1 cellular context compared by ENCODE assay signal in genomic region chr20:47295921-47296426, GRCh38.
A peak's percentile ranks its signal among the peaks of the same experiment; 100 is the strongest.
TF ChIP-seq lines count a peak whose summit lies in the region.

No MANE protein-coding gene starts in this region.

TF ChIP-seq in HepG2, 621 proteins besides CTCF, POLR2A, EP300 and RAD21 (continued from another document and continues in another):
- TF ChIP-seq ZNF740 (CRISPR knock-in tag; IDR thresholded peaks at IDR 0.05) (0 out of 2 replicates have a peak, but pooled peaks have one; percentile 31), EED (CRISPR knock-in tag; IDR thresholded peaks at IDR 0.05) (no peak), CEBPG (CRISPR knock-in tag; IDR thresholded peaks at IDR 0.05) (peak; percentile 57; the same call in 1 of the 2 replicates), MAFF (IDR thresholded peaks at IDR 0.05; ENCODE audit: low read depth, low read length) (no peak), BCL3 (CRISPR knock-in tag; IDR thresholded peaks at IDR 0.05) (no peak), KIAA2018 (CRISPR knock-in tag; IDR thresholded peaks at IDR 0.05; ENCODE audit: borderline replicate concordance) (no peak), ZFP1 (CRISPR knock-in tag; IDR thresholded peaks at IDR 0.05) (no peak), ZNF614 (CRISPR knock-in tag; IDR thresholded peaks at IDR 0.05; ENCODE audit: borderline replicate concordance) (no peak), FLYWCH1 (CRISPR knock-in tag; IDR thresholded peaks at IDR 0.05) (no peak), HNRNPUL1 (IDR thresholded peaks at IDR 0.05; ENCODE audit: low read depth, low read length) (no peak), ZFX (CRISPR knock-in tag; IDR thresholded peaks at IDR 0.05; ENCODE audit: low read depth) (no peak), JUNB (CRISPR knock-in tag; IDR thresholded peaks at IDR 0.05; ENCODE audit: borderline replicate concordance) (no peak), KAT7 (CRISPR knock-in tag; IDR thresholded peaks at IDR 0.05; ENCODE audit: borderline replicate concordance) (no peak), NFE2L2 (IDR thresholded peaks at IDR 0.05; ENCODE audit: low read length) (no peak), CC2D1A (CRISPR knock-in tag; IDR thresholded peaks at IDR 0.05) (no peak), ZNF775 (CRISPR knock-in tag; IDR thresholded peaks at IDR 0.05; ENCODE audit: borderline replicate concordance) (no peak), MAFK (conservative IDR thresholded peaks at IDR 0.05 in 1 of 2, IDR thresholded peaks at IDR 0.05 in 1 of 2; ENCODE audit: low read length in 2 of 2) (peak; percentile 6 to 39; a peak in 1 of 4 replicates), PAF1 (CRISPR knock-in tag; IDR thresholded peaks at IDR 0.05) (no peak), ZBTB44 (CRISPR knock-in tag; IDR thresholded peaks at IDR 0.05) (no peak), RBM39 (IDR thresholded peaks at IDR 0.05; ENCODE audit: low read depth, low read length, poor library complexity, severe bottlenecking) (no peak), ATF7 (IDR thresholded peaks at IDR 0.05) (peak; percentile 60), ATF7 (CRISPR knock-in tag; IDR thresholded peaks at IDR 0.05) (no peak), THAP7 (CRISPR knock-in tag; IDR thresholded peaks at IDR 0.05) (no peak), ZBTB34 (CRISPR knock-in tag; IDR thresholded peaks at IDR 0.05) (no peak), DDIT3 (CRISPR knock-in tag; IDR thresholded peaks at IDR 0.05) (no peak), POLR2G (IDR thresholded peaks at IDR 0.05; ENCODE audit: low read depth, low read length) (peak; percentile 17; the same call in 1 of the 2 replicates), ZNF557 (CRISPR knock-in tag; IDR thresholded peaks at IDR 0.05) (no peak), ZNF121 (CRISPR knock-in tag; IDR thresholded peaks at IDR 0.05) (no peak), ATF4 (CRISPR knock-in tag; IDR thresholded peaks at IDR 0.05) (0 out of 4 replicates have a peak, but pooled peaks of 1 of the 2 experiments have one; percentile 21), ZNF687 (CRISPR knock-in tag; IDR thresholded peaks at IDR 0.05) (no peak)
